ENCODE assay signal across 8 cellular contexts in the genomic region with DNA sequence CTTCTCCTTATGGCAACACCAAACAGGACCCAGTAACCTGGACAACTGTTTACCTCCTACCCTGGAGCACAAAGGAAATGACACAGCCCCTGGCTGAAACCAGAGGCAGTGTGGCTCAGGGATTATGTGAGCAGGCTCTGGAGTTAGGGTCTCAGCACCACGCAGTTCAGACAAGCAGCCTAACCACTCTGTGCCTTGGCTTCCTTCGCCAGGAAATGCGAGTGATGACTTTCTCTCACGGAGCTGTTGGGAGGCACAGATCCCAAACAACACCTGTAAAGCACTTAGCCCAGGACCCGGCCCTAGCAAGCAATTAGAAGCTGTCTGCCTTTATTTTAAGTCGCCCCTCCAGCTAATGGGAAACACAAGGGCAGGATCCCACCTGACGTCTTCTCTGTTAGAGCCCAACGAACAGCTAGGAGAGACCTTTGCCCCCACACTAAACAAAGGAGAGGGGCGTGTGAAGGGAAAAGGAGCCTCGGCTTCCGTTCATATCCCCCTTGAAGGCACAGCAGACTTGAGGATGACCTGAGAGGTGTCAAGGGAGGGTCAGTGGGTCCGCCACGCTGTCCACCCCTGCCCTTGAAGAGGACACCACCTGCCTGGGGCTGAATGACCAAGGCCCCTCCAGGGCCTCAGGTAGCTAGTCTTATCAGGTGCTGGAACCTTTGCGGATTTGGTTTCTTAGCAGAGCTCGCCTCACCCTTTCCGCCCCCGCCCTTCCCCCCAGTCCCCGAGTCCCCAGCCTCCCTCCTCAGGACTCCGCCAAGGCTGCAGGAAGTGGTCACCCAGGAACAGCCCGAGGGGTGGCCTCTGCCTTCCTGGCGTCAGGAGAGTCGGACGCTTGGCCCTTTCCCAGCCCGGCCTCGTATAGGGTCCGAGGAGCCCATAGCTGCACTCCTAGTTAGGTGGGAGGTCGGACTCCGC. TPM values are rescaled to one million over a fixed set of nuclear protein-coding genes. Genes with fewer than 3 reads are reported as not detected.
DNase-seq lines count a peak whose midpoint lies in the region; ATAC-seq and TF ChIP-seq lines count a peak whose summit lies in the region.

No MANE protein-coding gene starts in this region.

- no peak for TF ChIP-seq CTCF in omental fat pad (IDR thresholded peaks at IDR 0.05)

- peak; percentile 60 for DNase-seq in activated gamma-delta T cell treated with Interleukin-2 at 50 U/mL for 16 hours
- no peak for DNase-seq in activated gamma-delta T cell (lab: John Stamatoyannopoulos, UW)
- DNase-seq in NAMALWA (ENCODE audit: low spot score): peak; percentile 20
- peak; percentile 31 for DNase-seq in activated T-helper 9 cell treated with anti-CD3 and anti-CD28 coated beads, Interleukin-2, amount 50 U/mL, for 16 hours (ENCODE audit: low read depth)
- peak; percentile 35 for DNase-seq in germinal center (ENCODE audit: low spot score)
- no peak for DNase-seq in omental fat pad (ENCODE audit: low spot score)
- no peak for DNase-seq in SIG-M5 (lab: John Stamatoyannopoulos, UW)
- DNase-seq in NCI-H524 treated with DMSO at 0.1 percent for 48 hours (lab: John Stamatoyannopoulos, UW): no peak

- ATAC-seq in omental fat pad (ENCODE audit: low FRiP score): peak; percentile 24

RNA-seq across cellular contexts. Expression of a gene that starts 0.8 kb away (rescaled TPM):
- total RNA-seq in omental fat pad: 10 to 100 TPM; 27.6 to 93.3 (median 41.5) TPM

RNA-seq across cellular contexts. Expression of a gene that starts 7.6 kb away (rescaled TPM):
- under 1 TPM in 1 of 4 donors, not detected in 3; 0.44 TPM for total RNA-seq in omental fat pad

RNA-seq across cellular contexts. Expression of a gene that starts 42.7 kb away (rescaled TPM):
- total RNA-seq in omental fat pad: 10 to 100 TPM; 33.5 to 52.6 (median 45.6) TPM

RNA-seq across cellular contexts. Expression of a gene that starts 59.7 kb away (rescaled TPM):
- total RNA-seq in omental fat pad: 1 to 10 TPM in 1 of 4 donors, under 1 TPM in 2, not detected in 1; 0.36 to 4.5 (median 0.63) TPM

Comparison
In these comparisons a context has a peak if more than half of its experiments do, and no peak if none do; other contexts are left out.
1. DNase-seq: peak in activated gamma-delta T cell treated with Interleukin-2 at 50 U/mL for 16 hours (single experiment), NAMALWA (single experiment), activated T-helper 9 cell treated with anti-CD3 and anti-CD28 coated beads, Interleukin-2, amount 50 U/mL, for 16 hours (single experiment) and germinal center (single experiment); none in activated gamma-delta T cell (single experiment), omental fat pad (single experiment), SIG-M5 (single experiment) and NCI-H524 treated with DMSO at 0.1 percent for 48 hours (single experiment).